In genomic region chr13:73074101-73074500, GRCh38 we compare ENCODE assay signal across 1 cellular context.
TF ChIP-seq lines count a peak whose summit lies in the region.

No MANE protein-coding gene starts in this region.

TF ChIP-seq in H1, 55 proteins besides CTCF, POLR2A, EP300 and RAD21:
- no peak for TF ChIP-seq TEAD4 (IDR thresholded peaks at IDR 0.05; ENCODE audit: low read depth, low read length)
- no peak for TF ChIP-seq SRF (IDR thresholded peaks at IDR 0.05; ENCODE audit: low read depth, low read length)
TF ChIP-seq in H1: peak in this region for 0.
